ENCODE assay signal across 19 cellular contexts in the genomic region with DNA sequence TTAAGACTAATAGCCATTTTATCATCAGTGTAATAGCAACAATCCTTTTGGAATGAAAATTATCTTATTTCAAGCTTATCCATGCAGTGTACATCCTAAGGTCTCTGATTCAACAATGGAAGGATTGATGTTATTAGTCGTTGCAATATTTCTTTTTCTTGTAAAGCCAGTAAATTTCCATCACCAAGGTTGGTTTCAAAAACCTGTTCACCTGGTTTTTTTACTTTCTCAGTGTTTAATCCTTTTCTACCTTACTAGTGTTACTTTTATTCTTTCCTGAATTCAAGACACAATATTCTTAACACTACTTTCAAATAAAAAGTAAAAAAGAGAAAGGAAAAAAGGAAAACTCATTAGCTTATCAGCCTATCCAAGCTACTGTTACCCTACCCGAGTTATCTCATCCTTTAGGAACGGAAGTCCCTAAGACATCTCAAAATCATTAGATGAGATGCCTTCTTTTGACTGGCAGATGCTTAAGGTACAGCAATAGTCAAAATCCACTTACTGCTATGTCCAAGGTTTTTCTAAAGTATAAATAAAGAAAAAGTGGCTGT.
"Had no signal": no experiment of that assay in that cellular context is flagged by ENCODE, and none has a peak within 500 bp of the region (broad histone marks: within the 10 kb centered on the region; RNA-seq: fewer than 3 reads in every experiment).

No MANE protein-coding gene starts in this region.

- H3K36me3 ChIP-seq: gastroesophageal sphincter, heart left ventricle, left ventricle myocardium inferior, thoracic aorta had no signal

- ATAC-seq: activated CD4-positive, CD25-positive, alpha-beta regulatory T cell treated with anti-CD3 and anti-CD28 coated beads, Interleukin-2, amount 50 U/mL, for 24 hours; activated T-cell treated with anti-CD3 and anti-CD28 coated beads, Interleukin-2, amount 50 U/mL, for 4 hours; body of pancreas; gastroesophageal sphincter; heart left ventricle; naive thymus-derived CD8-positive, alpha-beta T cell; sciatic nerve; stimulated activated effector memory CD8-positive, alpha-beta T cell treated with anti-CD3 and anti-CD28 coated beads, Interleukin-12 subunit alpha, Interleukin-12 subunit beta, amount 100 ng/mL, for 72 hours had no signal

- DNase-seq: activated CD4-positive, alpha-beta T cell treated with anti-CD3 and anti-CD28 coated beads, Interleukin-2, amount 10 ng/mL, durations not matched to agents 7 days and 5 days; activated CD8-positive, alpha-beta memory T cell treated with anti-CD3 and anti-CD28 coated beads, Interleukin-2, amount 50 U/mL, for 4 hours; activated naive CD4-positive, alpha-beta T cell treated with anti-CD3 and anti-CD28 coated beads for 36 hours; activated T-cell treated with anti-CD3 and anti-CD28 coated beads, Interleukin-2, amount 50 U/mL, for 4 hours; body of pancreas; central memory CD4-positive, alpha-beta T cell; erythroblast; heart left ventricle; kidney glomerular epithelial cell; left ventricle myocardium inferior; naive thymus-derived CD8-positive, alpha-beta T cell; stimulated activated CD4-positive, alpha-beta T cell treated with anti-CD3 and anti-CD28 coated beads, Interleukin-4, amount 100 ng/mL, for 24 hours; T-helper 1 cell; T-helper 9 cell had no signal

- H3K27ac ChIP-seq: body of pancreas, gastroesophageal sphincter, heart left ventricle, left ventricle myocardium inferior, thoracic aorta had no signal

- H3K9me3 ChIP-seq: body of pancreas, gastroesophageal sphincter, heart left ventricle, left ventricle myocardium inferior, thoracic aorta had no signal

- H3K4me3 Mint-ChIP-seq: activated CD4-positive, alpha-beta T cell treated with anti-CD3 and anti-CD28 coated beads, Interleukin-2, amount 10 ng/mL, durations not matched to agents 7 days and 5 days; activated naive CD4-positive, alpha-beta T cell treated with anti-CD3 and anti-CD28 coated beads for 36 hours; activated T-cell treated with anti-CD3 and anti-CD28 coated beads, Interleukin-2, amount 50 U/mL, for 4 hours; stimulated activated effector memory CD8-positive, alpha-beta T cell treated with anti-CD3 and anti-CD28 coated beads, Interleukin-12 subunit alpha, Interleukin-12 subunit beta, amount 100 ng/mL, for 72 hours had no signal

- H3K27me3 Mint-ChIP-seq: activated CD4-positive, alpha-beta T cell treated with anti-CD3 and anti-CD28 coated beads, Interleukin-2, amount 10 ng/mL, durations not matched to agents 7 days and 5 days; naive thymus-derived CD8-positive, alpha-beta T cell had no signal

- H3K27me3 ChIP-seq: body of pancreas, gastroesophageal sphincter, heart left ventricle had no signal

- H3K4me3 ChIP-seq: body of pancreas, gastroesophageal sphincter, heart left ventricle, left ventricle myocardium inferior, thoracic aorta had no signal

- H3K27ac Mint-ChIP-seq: activated CD4-positive, alpha-beta T cell treated with anti-CD3 and anti-CD28 coated beads, Interleukin-2, amount 10 ng/mL, durations not matched to agents 7 days and 5 days; activated naive CD4-positive, alpha-beta T cell treated with anti-CD3 and anti-CD28 coated beads for 36 hours; naive thymus-derived CD8-positive, alpha-beta T cell; stimulated activated effector memory CD8-positive, alpha-beta T cell treated with anti-CD3 and anti-CD28 coated beads, Interleukin-12 subunit alpha, Interleukin-12 subunit beta, amount 100 ng/mL, for 72 hours had no signal

- H3K9me3 Mint-ChIP-seq: activated CD4-positive, alpha-beta T cell treated with anti-CD3 and anti-CD28 coated beads, Interleukin-2, amount 10 ng/mL, durations not matched to agents 7 days and 5 days; activated naive CD4-positive, alpha-beta T cell treated with anti-CD3 and anti-CD28 coated beads for 36 hours; activated T-cell treated with anti-CD3 and anti-CD28 coated beads, Interleukin-2, amount 50 U/mL, for 4 hours; naive thymus-derived CD8-positive, alpha-beta T cell; stimulated activated effector memory CD8-positive, alpha-beta T cell treated with anti-CD3 and anti-CD28 coated beads, Interleukin-12 subunit alpha, Interleukin-12 subunit beta, amount 100 ng/mL, for 72 hours had no signal
